ENCODE assay signal across 8 cellular contexts in genomic region chr9:38008168-38009034, GRCh38.
DNase-seq lines count a peak whose midpoint lies in the region; ATAC-seq and TF ChIP-seq lines count a peak whose summit lies in the region.

No MANE protein-coding gene starts in this region.

- H3K27me3 ChIP-seq in RWPE2 (ENCODE audit: insufficient read depth, poor library complexity, severe bottlenecking) = no peaks in the 10 kb centered on the region

- H3K27ac ChIP-seq in C4-2B (peak overlapping the region; percentile 49), RWPE2 (ENCODE audit: poor library complexity, severe bottlenecking) (peak overlapping the region; percentile 95), caudate nucleus (ENCODE audit: low read depth, low read length) (peak overlapping the region; percentile 28)

- peaks cover 51% of the 10 kb centered on the region for H3K4me1 ChIP-seq in RWPE2 (ENCODE audit: insufficient read depth, poor library complexity, severe bottlenecking)

- DNase-seq in GM19240 (ENCODE audit: insufficient read length, low spot score) (peak; percentile 41), RWPE2 (ENCODE audit: low spot score) (peak; percentile 89), caudate nucleus (lab: John Stamatoyannopoulos, UW) (peak in 23 of 61 donors; percentile 17 to 69 (median 34)), memory B cell (ENCODE audit: low spot score in 2 of 2) (no peak), DMS153 (lab: John Stamatoyannopoulos, UW) (no peak)

- no peaks in the 10 kb centered on the region for H3K9me3 ChIP-seq in RWPE2 (ENCODE audit: severe bottlenecking)

- no peaks in the 10 kb centered on the region for H3K36me3 Mint-ChIP-seq in memory B cell
- no peaks in the 10 kb centered on the region for H3K36me3 Mint-ChIP-seq in stimulated activated naive CD8-positive, alpha-beta T cell treated with anti-CD3 and anti-CD28 coated beads, Interleukin-15, Interleukin-2, amounts not matched to agents 100 ng/mL and 50 ng/mL, for 24 hours (ENCODE audit: low read depth)

- peak; percentile 71 for ATAC-seq in HG03196 (IDR thresholded peaks at IDR 0.05; ENCODE audit: unreplicated experiment)
- ATAC-seq in RWPE2 (ENCODE audit: low read depth) = peak; percentile 86
- ATAC-seq in memory B cell (ENCODE audit: low read depth) = peak; percentile 32

- H3K27me3 Mint-ChIP-seq in memory B cell = no peaks in the 10 kb centered on the region
- no peaks in the 10 kb centered on the region for H3K27me3 Mint-ChIP-seq in stimulated activated naive CD8-positive, alpha-beta T cell treated with anti-CD3 and anti-CD28 coated beads, Interleukin-15, Interleukin-2, amounts not matched to agents 100 ng/mL and 50 ng/mL, for 24 hours

- H3K4me3 Mint-ChIP-seq in memory B cell = no peak overlapping the region
- H3K4me3 Mint-ChIP-seq in stimulated activated naive CD8-positive, alpha-beta T cell treated with anti-CD3 and anti-CD28 coated beads, Interleukin-15, Interleukin-2, amounts not matched to agents 100 ng/mL and 50 ng/mL, for 24 hours = peak overlapping the region; percentile 41

- H3K9me3 Mint-ChIP-seq in memory B cell = no peaks in the 10 kb centered on the region
- no peaks in the 10 kb centered on the region for H3K9me3 Mint-ChIP-seq in stimulated activated naive CD8-positive, alpha-beta T cell treated with anti-CD3 and anti-CD28 coated beads, Interleukin-15, Interleukin-2, amounts not matched to agents 100 ng/mL and 50 ng/mL, for 24 hours

- peaks cover 5% of the 10 kb centered on the region for H3K4me1 Mint-ChIP-seq in memory B cell
- peaks cover 24% of the 10 kb centered on the region for H3K4me1 Mint-ChIP-seq in stimulated activated naive CD8-positive, alpha-beta T cell treated with anti-CD3 and anti-CD28 coated beads, Interleukin-15, Interleukin-2, amounts not matched to agents 100 ng/mL and 50 ng/mL, for 24 hours (ENCODE audit: low read depth)

- TF ChIP-seq CTCF in C4-2B (conservative IDR thresholded peaks at IDR 0.05) = no peak
- no peak for TF ChIP-seq CTCF in RWPE2 (IDR thresholded peaks at IDR 0.05; ENCODE audit: poor library complexity, severe bottlenecking)

- peaks cover 18% of the 10 kb centered on the region for H3K36me3 ChIP-seq in RWPE2 (ENCODE audit: low read depth)

- no peak overlapping the region for H3K4me3 ChIP-seq in RWPE2 (ENCODE audit: severe bottlenecking)

- no peak overlapping the region for H3K27ac Mint-ChIP-seq in memory B cell
- H3K27ac Mint-ChIP-seq in stimulated activated naive CD8-positive, alpha-beta T cell treated with anti-CD3 and anti-CD28 coated beads, Interleukin-15, Interleukin-2, amounts not matched to agents 100 ng/mL and 50 ng/mL, for 24 hours = peak overlapping the region; percentile 94

Comparison
In these comparisons a context has a peak if more than half of its experiments do, and no peak if none do; other contexts are left out.
1. H3K27ac ChIP-seq: peak in every context shown above with its lines; median percentile 95 in RWPE2; 49 in C4-2B; 28 in caudate nucleus.
2. DNase-seq: peak in GM19240 (single experiment) and RWPE2 (single experiment); none in memory B cell (0 of 2) and DMS153 (single experiment).
3. ATAC-seq: peak in every context shown above with its lines; median percentile 86 in RWPE2; 71 in HG03196; 32 in memory B cell.